In the genomic region with DNA sequence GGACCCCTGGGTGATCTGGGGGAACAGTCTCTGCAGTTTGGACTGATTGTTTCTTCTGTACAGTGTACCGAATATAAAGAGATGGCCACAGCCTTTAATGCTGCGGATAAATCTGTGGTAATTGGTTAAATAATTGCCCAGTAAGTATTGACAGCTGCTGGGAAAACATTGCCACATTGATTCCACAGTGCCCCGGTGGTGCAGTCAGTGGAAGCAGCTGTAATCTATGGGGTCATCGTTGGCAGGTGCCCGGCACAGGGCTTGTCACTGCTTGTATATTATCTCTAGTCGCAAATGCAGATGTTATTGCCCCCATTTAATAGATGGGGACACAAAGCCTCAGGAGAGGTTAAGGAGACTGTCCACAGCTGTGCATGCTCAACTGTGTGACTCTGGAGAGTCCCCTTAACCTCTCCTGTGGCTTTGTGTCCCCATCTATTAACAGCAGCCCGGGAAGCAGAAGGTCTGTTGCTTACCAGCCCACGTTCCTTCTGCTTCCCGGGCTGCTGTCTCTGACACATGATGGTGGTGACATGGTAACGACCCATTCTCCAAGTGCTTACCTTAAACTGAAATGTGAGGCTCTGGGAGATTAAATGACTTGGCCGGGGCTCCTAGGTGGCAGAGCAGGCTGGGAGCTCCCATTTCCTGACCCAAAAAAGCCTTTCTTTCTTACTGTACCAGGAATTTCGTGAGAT, we compare ENCODE assay signal across 10 cellular contexts.
DNase-seq lines count a peak whose midpoint lies in the region; ATAC-seq and TF ChIP-seq lines count a peak whose summit lies in the region.
"Had no signal": no experiment of that assay in that cellular context is flagged by ENCODE, and none has a peak within 500 bp of the region (broad histone marks: within the 10 kb centered on the region; RNA-seq: fewer than 3 reads in every experiment).

No MANE protein-coding gene starts in this region.

- ATAC-seq in GM21529 (IDR thresholded peaks at IDR 0.05; ENCODE audit: unreplicated experiment): peak; percentile 21
- no peak for ATAC-seq in GM18511 (IDR thresholded peaks at IDR 0.05; ENCODE audit: unreplicated experiment)

- H3K4me3 ChIP-seq in BLaER1 (no peak overlapping the region), breast epithelium (no peak overlapping the region)

- H3K27ac Mint-ChIP-seq in immature natural killer cell: peak overlapping the region; percentile 46 to 83 (median 67)

- H4K20me1 ChIP-seq in BLaER1: peaks cover 72% of the 10 kb centered on the region

- peak overlapping the region in 2 of 5 donors; percentile 9 to 18 for H3K4me3 Mint-ChIP-seq in immature natural killer cell

- H3K36me3 Mint-ChIP-seq in immature natural killer cell: peaks cover 4 to 22% (median 6%) of the 10 kb centered on the region in 3 donors

- DNase-seq in SHP77 (lab: John Stamatoyannopoulos, UW): peak; percentile 36 to 62
- DNase-seq in immature natural killer cell: no peak
- no peak for DNase-seq in breast epithelium (ENCODE audit: low spot score in 2 of 2)
- no peak for DNase-seq in activated gamma-delta T cell (lab: John Stamatoyannopoulos, UW)
- DNase-seq in medulla oblongata (ENCODE audit: extremely low spot score): no peak
- DNase-seq: amniotic stem cell, NCI-H1417 treated with DMSO at 0.1 percent for 48 hours had no signal

- peaks cover 40% of the 10 kb centered on the region for H3K9me3 ChIP-seq in BLaER1
- no peaks in the 10 kb centered on the region for H3K9me3 ChIP-seq in breast epithelium

- H3K27ac ChIP-seq in BLaER1 (peak overlapping the region; percentile 14; the same call in 1 of the 2 replicates), breast epithelium (no peak overlapping the region)

- TF ChIP-seq CTCF in breast epithelium (IDR thresholded peaks at IDR 0.05): no peak

- H3K36me3 ChIP-seq in BLaER1: peaks cover 88% of the 10 kb centered on the region
- no peaks in the 10 kb centered on the region for H3K36me3 ChIP-seq in breast epithelium

- H3K27me3 ChIP-seq in BLaER1 (no peaks in the 10 kb centered on the region), breast epithelium (no peaks in the 10 kb centered on the region)

- no peak overlapping the region for H3K9ac ChIP-seq in BLaER1

- 0 out of 2 replicates have a peak, but pooled peaks cover 6% of the 10 kb centered on the region for H3K4me1 ChIP-seq in BLaER1
- H3K4me1 ChIP-seq in breast epithelium: no peaks in the 10 kb centered on the region

- peaks cover 0 to 1% (median 0%) of the 10 kb centered on the region in 3 donors for H3K27me3 Mint-ChIP-seq in immature natural killer cell (ENCODE audit: low read depth in 3 of 3)

- peaks cover 56 to 85% of the 10 kb centered on the region in 2 donors for H3K4me1 Mint-ChIP-seq in immature natural killer cell

- no peak overlapping the region for H3K4me2 ChIP-seq in BLaER1

- intact Hi-C loops in breast epithelium (cut with DNase I; ENCODE audit: low total_unique reads): no loop called here

- TF ChIP-seq POLR2A in breast epithelium (IDR thresholded peaks at IDR 0.05): no peak

- peaks cover 0 to 3% (median 0%) of the 10 kb centered on the region in 6 donors for H3K9me3 Mint-ChIP-seq in immature natural killer cell

Comparison
In these comparisons a context has a peak if more than half of its experiments do, and no peak if none do; other contexts are left out.
1. DNase-seq: peak in SHP77 (2 of 2); none in immature natural killer cell (0 of 3), breast epithelium (0 of 2), activated gamma-delta T cell (single experiment) and medulla oblongata (single experiment).